In the genomic region with DNA sequence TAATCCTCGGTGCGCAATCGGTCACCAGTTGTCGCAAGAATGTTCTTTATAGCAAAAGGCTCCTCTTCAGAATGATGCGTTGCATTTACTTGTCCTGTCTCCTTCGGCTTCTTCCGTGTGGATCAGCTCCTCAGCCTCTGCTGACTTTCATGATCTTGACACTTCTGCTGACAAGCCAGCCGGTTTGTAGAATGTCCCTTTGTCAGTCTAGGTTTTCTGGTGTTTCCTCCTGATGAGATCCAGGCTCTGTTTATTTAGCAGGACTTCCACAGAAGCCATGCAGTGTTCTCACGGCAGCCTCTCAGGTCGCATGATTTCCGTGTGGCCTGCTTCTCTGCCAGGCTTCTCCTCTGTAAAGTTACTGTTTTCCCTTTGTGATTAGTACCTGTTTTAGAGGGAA, we compare ENCODE assay signal across 8 cellular contexts.
DNase-seq lines count a peak whose midpoint lies in the region; ATAC-seq and TF ChIP-seq lines count a peak whose summit lies in the region.

No MANE protein-coding gene starts in this region.

- H2AFZ ChIP-seq in DND-41 (ENCODE audit: low read depth, low read length) = peak overlapping the region; percentile 100
- H2AFZ ChIP-seq in OCI-LY7 (ENCODE audit: low read length) = peak overlapping the region; percentile 93

- H3K27ac Mint-ChIP-seq in endodermal cell (no peak overlapping the region), progenitor cell of endocrine pancreas (peak overlapping the region; percentile 100)

- H3K79me2 ChIP-seq in DND-41 (ENCODE audit: insufficient read depth, low read length) (no peaks in the 10 kb centered on the region), OCI-LY7 (ENCODE audit: insufficient read depth, low read depth, low read length) (no peaks in the 10 kb centered on the region)

- no peak for DNase-seq in DND-41
- no peak for DNase-seq in OCI-LY7 (ENCODE audit: low spot score)
- no peak for DNase-seq in endodermal cell
- DNase-seq in progenitor cell of endocrine pancreas (ENCODE audit: low spot score, unreplicated experiment) = no peak
- DNase-seq in GM10248 (ENCODE audit: extremely low spot score) = no peak
- DNase-seq in D341Med (ENCODE audit: low spot score) = no peak

- peaks cover 8% of the 10 kb centered on the region for H3K9me3 ChIP-seq in DND-41 (ENCODE audit: insufficient read depth, low read length, severe bottlenecking)
- H3K9me3 ChIP-seq in OCI-LY7 (ENCODE audit: low read length) = no peaks in the 10 kb centered on the region
- H3K9me3 ChIP-seq in endodermal cell (ENCODE audit: control insufficient read depth, low read length) = peaks cover 6% of the 10 kb centered on the region

- H3K4me3 Mint-ChIP-seq in endodermal cell = peak overlapping the region; percentile 86
- peak overlapping the region; percentile 86 for H3K4me3 Mint-ChIP-seq in progenitor cell of endocrine pancreas (ENCODE audit: low read depth)

- no peak for TF ChIP-seq CTCF in DND-41 (IDR thresholded peaks at IDR 0.05; ENCODE audit: borderline replicate concordance, extremely low read depth, low read length, poor library complexity, severe bottlenecking)
- TF ChIP-seq CTCF in OCI-LY7 (conservative IDR thresholded peaks at IDR 0.05; ENCODE audit: low read length) = no peak
- TF ChIP-seq CTCF in endodermal cell (conservative IDR thresholded peaks at IDR 0.05) = no peak
- no peak for TF ChIP-seq CTCF in progenitor cell of endocrine pancreas (IDR thresholded peaks at IDR 0.05; ENCODE audit: unreplicated experiment)
- no peak for TF ChIP-seq CTCF in GM10248 (IDR thresholded peaks at IDR 0.05; ENCODE audit: control extremely low read depth, extremely low read depth, low read depth, missing control alignments)

- H3K4me1 Mint-ChIP-seq in endodermal cell = peaks cover 10% of the 10 kb centered on the region
- peaks cover 16% of the 10 kb centered on the region for H3K4me1 Mint-ChIP-seq in progenitor cell of endocrine pancreas (ENCODE audit: low read depth)

- CTCF ChIA-PET in OCI-LY7 (lab: Charles Lee; ENCODE audit: unreplicated experiment) (interaction anchor here (0.6 kb wide), 1 partner anchor 60 kb away, joined by 4 read pairs; no protein-coding TSS in a partner anchor), GM10248 (lab: Yijun Ruan, JAX) (interaction anchor here (0.6 to 4.1 kb wide), 14 partner anchors 9 to 642 kb away, joined by 3 to 55 read pairs (median 4); no protein-coding TSS in a partner anchor)

- H3K4me2 ChIP-seq in DND-41 (ENCODE audit: insufficient read depth, low read length) (peak overlapping the region; percentile 80; the same call in 1 of the 2 replicates), OCI-LY7 (ENCODE audit: low read length) (peak overlapping the region; percentile 74)

- H3K27me3 ChIP-seq in DND-41 (ENCODE audit: insufficient read depth, low read length, poor library complexity) = no peaks in the 10 kb centered on the region
- no peaks in the 10 kb centered on the region for H3K27me3 ChIP-seq in endodermal cell (ENCODE audit: control insufficient read depth, insufficient read depth, low read length, poor library complexity, severe bottlenecking)

- H3K36me3 Mint-ChIP-seq in endodermal cell (ENCODE audit: low read depth) (no peaks in the 10 kb centered on the region), progenitor cell of endocrine pancreas (ENCODE audit: insufficient read depth) (peaks cover 2% of the 10 kb centered on the region)

- peak overlapping the region; percentile 66; the same call in 1 of the 2 replicates for H3K9ac ChIP-seq in DND-41 (ENCODE audit: low read depth, low read length)
- no peak overlapping the region for H3K9ac ChIP-seq in endodermal cell (ENCODE audit: extremely low read depth, low read length, poor library complexity, severe bottlenecking)

- H3K9me3 Mint-ChIP-seq in endodermal cell (peaks cover 12% of the 10 kb centered on the region), progenitor cell of endocrine pancreas (ENCODE audit: low read depth) (peaks cover 3% of the 10 kb centered on the region)

- intact Hi-C loops in OCI-LY7 (cut with micrococcal nuclease; ENCODE audit: unreplicated experiment) = loop anchor here (2.0 to 10.0 kb wide), 7 partner anchors 112 to 1588 kb away; a partner anchor contains a TSS

- no TSS peak for BruUV-seq in OCI-LY7 (replicated peaks; lab: Mats Ljungman, UMichigan)

- POLR2A ChIA-PET in OCI-LY7 (lab: Charles Lee) (interaction anchor here (0.7 to 1.4 kb wide), 4 partner anchors 10 to 153 kb away, joined by 3 to 5 read pairs (median 4); no protein-coding TSS in a partner anchor), GM10248 (lab: Yijun Ruan, JAX) (no interaction called here)

- H3K4me3 ChIP-seq in DND-41 (ENCODE audit: low read depth in 1 of 2, low read length in 2 of 2) (peak overlapping the region in 1 of 2 experiments; percentile 60; a peak in 1 of 4 replicates), OCI-LY7 (ENCODE audit: low read depth, low read length, poor library complexity, severe bottlenecking) (peak overlapping the region; percentile 68), endodermal cell (ENCODE audit: low read length) (peak overlapping the region; percentile 85)

- H3K27ac ChIP-seq in DND-41 (ENCODE audit: low read length) (peak overlapping the region; percentile 31; the same call in 1 of the 2 replicates), OCI-LY7 (ENCODE audit: low read depth, low read length, poor library complexity, severe bottlenecking) (no peak overlapping the region), endodermal cell (ENCODE audit: low read depth, low read length) (no peak overlapping the region)

- peaks cover 31% of the 10 kb centered on the region for H3K4me1 ChIP-seq in DND-41 (ENCODE audit: insufficient read depth, low read length)
- peaks cover 17% of the 10 kb centered on the region for H3K4me1 ChIP-seq in OCI-LY7 (ENCODE audit: insufficient read depth, low read length, poor library complexity, severe bottlenecking)
- H3K4me1 ChIP-seq in endodermal cell (ENCODE audit: control insufficient read depth, insufficient read depth, low read length) = no peaks in the 10 kb centered on the region

- ATAC-seq in DND-41 (ENCODE audit: insufficient read depth, low read depth) (no peak), GM18511 (IDR thresholded peaks at IDR 0.05; ENCODE audit: unreplicated experiment) (no peak), GM21723 (IDR thresholded peaks at IDR 0.05; ENCODE audit: unreplicated experiment) (no peak)

- no peaks in the 10 kb centered on the region for H4K20me1 ChIP-seq in DND-41 (ENCODE audit: insufficient read depth, low read length)
- H4K20me1 ChIP-seq in OCI-LY7 (ENCODE audit: insufficient read depth, low read length) = no peaks in the 10 kb centered on the region

- no peaks in the 10 kb centered on the region for H3K9me2 ChIP-seq in OCI-LY7 (ENCODE audit: insufficient read depth, low read length)

- 92 to 93% methylated on average over 8 to 11 of the region's 11 CpGs for WGBS in endodermal cell (ENCODE audit: insufficient coverage in 1 of 2, insufficient read length in 1 of 2), 2 experiments

- H3K36me3 ChIP-seq in DND-41 (ENCODE audit: insufficient read depth, low read length) = no peaks in the 10 kb centered on the region
- H3K36me3 ChIP-seq in OCI-LY7 (ENCODE audit: insufficient read depth, low read length) = no peaks in the 10 kb centered on the region
- H3K36me3 ChIP-seq in endodermal cell (ENCODE audit: control insufficient read depth, insufficient read depth, low read length) = no peaks in the 10 kb centered on the region

- peaks cover 16% of the 10 kb centered on the region for H3K27me3 Mint-ChIP-seq in endodermal cell (ENCODE audit: insufficient read depth)
- H3K27me3 Mint-ChIP-seq in progenitor cell of endocrine pancreas = no peaks in the 10 kb centered on the region
